In genomic region chr4:7379161-7379560, GRCh38 we compare ENCODE assay signal across 38 cellular contexts. TPM values are rescaled to one million over a fixed set of nuclear protein-coding genes. Genes with fewer than 3 reads are reported as not detected.
"Had no signal": no experiment of that assay in that cellular context is flagged by ENCODE, and none has a peak within 500 bp of the region (broad histone marks: within the 10 kb centered on the region; RNA-seq: fewer than 3 reads in every experiment).

No MANE protein-coding gene starts in this region.

- DNase-seq: activated CD4-positive, alpha-beta T cell treated with anti-CD3 and anti-CD28 coated beads for 1 hour; activated CD4-positive, alpha-beta T cell treated with anti-CD3 and anti-CD28 coated beads for 4 hours; activated CD4-positive, alpha-beta T cell treated with anti-CD3 and anti-CD28 coated beads, Interleukin-2, amount 10 ng/mL, durations not matched to agents 7 days and 5 days; activated CD4-positive, alpha-beta T cell treated with anti-CD3 and anti-CD28 coated beads, Interleukin-2, amount 50 U/mL, for 48 hours; activated CD8-positive, alpha-beta memory T cell treated with anti-CD3 and anti-CD28 coated beads, Interleukin-2, amount 10 ng/mL, durations not matched to agents 7 days and 5 days; activated CD8-positive, alpha-beta memory T cell treated with anti-CD3 and anti-CD28 coated beads, Interleukin-2, amount 50 U/mL, for 4 hours; activated CD8-positive, alpha-beta T cell treated with anti-CD3 and anti-CD28 coated beads, Interleukin-2, amount 10 ng/mL, durations not matched to agents 7 days and 5 days; activated effector memory CD4-positive, alpha-beta T cell treated with anti-CD3 and anti-CD28 coated beads, Interleukin-2, amount 50 U/mL, for 16 hours; activated naive CD4-positive, alpha-beta T cell treated with anti-CD3 and anti-CD28 coated beads for 36 hours; activated naive CD8-positive, alpha-beta T cell treated with anti-CD3 and anti-CD28 coated beads for 36 hours; activated naive CD8-positive, alpha-beta T cell treated with anti-CD3 and anti-CD28 coated beads, Interleukin-2, amount 50 U/mL, for 24 hours; activated T-cell treated with anti-CD3 and anti-CD28 coated beads, Interleukin-2, amount 50 U/mL, for 1 hour; activated T-cell treated with anti-CD3 and anti-CD28 coated beads, Interleukin-2, amount 50 U/mL, for 48 hours; adrenal gland; amygdala; central memory CD4-positive, alpha-beta T cell; cerebellar nuclear complex; cortex of kidney; dermis blood vessel endothelial cell; effector CD4-positive, alpha-beta T cell; effector memory CD8-positive, alpha-beta T cell; erythroblast; foreskin keratinocyte; gastrocnemius medialis; glutamatergic neuron; T-helper 2 cell had no signal

- H3K9me3 Mint-ChIP-seq: activated naive CD4-positive, alpha-beta T cell treated with anti-CD3 and anti-CD28 coated beads, Interleukin-2, amount 50 U/mL, for 24 hours; activated naive CD8-positive, alpha-beta T cell treated with anti-CD3 and anti-CD28 coated beads for 36 hours; brain; effector memory CD8-positive, alpha-beta T cell had no signal

- H3K27ac ChIP-seq: adrenal gland, ascending aorta, breast epithelium, cardiac muscle cell, esophagus muscularis mucosa, foreskin keratinocyte, gastrocnemius medialis, heart left ventricle had no signal

- H3K27me3 ChIP-seq: adrenal gland, ascending aorta, cardiac muscle cell, esophagus muscularis mucosa had no signal

- H3K4me3 ChIP-seq: adrenal gland, ascending aorta, breast epithelium, cardiac muscle cell, esophagus muscularis mucosa, gastrocnemius medialis, heart left ventricle had no signal

- H3K36me3 ChIP-seq: adrenal gland, ascending aorta, breast epithelium, cardiac muscle cell, esophagus muscularis mucosa, gastrocnemius medialis, heart left ventricle had no signal

- H3K4me3 Mint-ChIP-seq: activated CD4-positive, alpha-beta T cell treated with anti-CD3 and anti-CD28 coated beads, Interleukin-2, amount 10 ng/mL, durations not matched to agents 7 days and 5 days; activated CD8-positive, alpha-beta memory T cell treated with anti-CD3 and anti-CD28 coated beads, Interleukin-2, amount 10 ng/mL, durations not matched to agents 7 days and 5 days; activated CD8-positive, alpha-beta T cell treated with anti-CD3 and anti-CD28 coated beads, Interleukin-2, amount 10 ng/mL, durations not matched to agents 7 days and 5 days; activated naive CD4-positive, alpha-beta T cell treated with anti-CD3 and anti-CD28 coated beads for 36 hours; activated naive CD4-positive, alpha-beta T cell treated with anti-CD3 and anti-CD28 coated beads, Interleukin-2, amount 50 U/mL, for 24 hours; activated naive CD8-positive, alpha-beta T cell treated with anti-CD3 and anti-CD28 coated beads for 36 hours; activated naive CD8-positive, alpha-beta T cell treated with anti-CD3 and anti-CD28 coated beads, Interleukin-2, amount 50 U/mL, for 24 hours; activated T-helper 1 cell treated with anti-CD3 and anti-CD28 coated beads, Interleukin-12 subunit alpha, Interleukin-12 subunit beta, Interleukin-2, Interleukin-4 antibody, amounts not matched to agents 30 ng/mL and 10 ng/mL and 1 ng/mL, durations not matched to agents 14 hours and 24 hours and 36 hours; brain; effector memory CD8-positive, alpha-beta T cell had no signal

- H3K36me3 Mint-ChIP-seq: activated CD8-positive, alpha-beta memory T cell treated with anti-CD3 and anti-CD28 coated beads, Interleukin-2, amount 10 ng/mL, durations not matched to agents 7 days and 5 days; activated naive CD4-positive, alpha-beta T cell treated with anti-CD3 and anti-CD28 coated beads, Interleukin-2, amount 50 U/mL, for 24 hours; activated naive CD8-positive, alpha-beta T cell treated with anti-CD3 and anti-CD28 coated beads for 36 hours; brain had no signal

- H3K4me1 ChIP-seq: adrenal gland, ascending aorta, breast epithelium, foreskin keratinocyte, gastrocnemius medialis had no signal

- H3K9me3 ChIP-seq: adrenal gland, ascending aorta, breast epithelium, esophagus muscularis mucosa, gastrocnemius medialis, heart left ventricle had no signal

- H3K4me1 Mint-ChIP-seq: activated CD4-positive, alpha-beta T cell treated with anti-CD3 and anti-CD28 coated beads, Interleukin-2, amount 10 ng/mL, durations not matched to agents 7 days and 5 days; activated CD8-positive, alpha-beta memory T cell treated with anti-CD3 and anti-CD28 coated beads, Interleukin-2, amount 10 ng/mL, durations not matched to agents 7 days and 5 days; activated naive CD4-positive, alpha-beta T cell treated with anti-CD3 and anti-CD28 coated beads, Interleukin-2, amount 50 U/mL, for 24 hours; activated naive CD8-positive, alpha-beta T cell treated with anti-CD3 and anti-CD28 coated beads for 36 hours; activated naive CD8-positive, alpha-beta T cell treated with anti-CD3 and anti-CD28 coated beads, Interleukin-2, amount 50 U/mL, for 24 hours had no signal

- H3K27ac Mint-ChIP-seq: activated CD4-positive, alpha-beta T cell treated with anti-CD3 and anti-CD28 coated beads, Interleukin-2, amount 10 ng/mL, durations not matched to agents 7 days and 5 days; activated CD8-positive, alpha-beta memory T cell treated with anti-CD3 and anti-CD28 coated beads, Interleukin-2, amount 10 ng/mL, durations not matched to agents 7 days and 5 days; activated CD8-positive, alpha-beta T cell treated with anti-CD3 and anti-CD28 coated beads, Interleukin-2, amount 10 ng/mL, durations not matched to agents 7 days and 5 days; activated naive CD4-positive, alpha-beta T cell treated with anti-CD3 and anti-CD28 coated beads for 36 hours; activated naive CD4-positive, alpha-beta T cell treated with anti-CD3 and anti-CD28 coated beads, Interleukin-2, amount 50 U/mL, for 24 hours; activated naive CD8-positive, alpha-beta T cell treated with anti-CD3 and anti-CD28 coated beads for 36 hours; activated naive CD8-positive, alpha-beta T cell treated with anti-CD3 and anti-CD28 coated beads, Interleukin-2, amount 50 U/mL, for 24 hours; activated T-helper 1 cell treated with anti-CD3 and anti-CD28 coated beads, Interleukin-12 subunit alpha, Interleukin-12 subunit beta, Interleukin-2, Interleukin-4 antibody, amounts not matched to agents 30 ng/mL and 10 ng/mL and 1 ng/mL, durations not matched to agents 14 hours and 24 hours and 36 hours; activated T-helper 2 cell treated with anti-CD3 and anti-CD28 coated beads, Interferon-gamma antibody, Interleukin-2, Interleukin-4, amounts not matched to agents 10 μg/mL and 5 μg/mL and 100 μg/mL, durations not matched to agents 14 hours and 24 hours and 36 hours; effector memory CD8-positive, alpha-beta T cell had no signal

- FAIRE-seq: colon had no signal

- ATAC-seq: activated CD8-positive, alpha-beta memory T cell treated with anti-CD3 and anti-CD28 coated beads, Interleukin-2, amount 10 ng/mL, durations not matched to agents 7 days and 5 days; activated CD8-positive, alpha-beta T cell treated with anti-CD3 and anti-CD28 coated beads, Interleukin-2, amount 10 ng/mL, durations not matched to agents 7 days and 5 days; activated naive CD8-positive, alpha-beta T cell treated with anti-CD3 and anti-CD28 coated beads, Interleukin-2, amount 50 U/mL, for 24 hours; effector memory CD8-positive, alpha-beta T cell; foreskin keratinocyte; gastrocnemius medialis; heart left ventricle had no signal

RNA-seq across cellular contexts. Expression of gene PSAPL1, which starts 55.6 kb away (rescaled TPM):
- total RNA-seq: activated CD4-positive, alpha-beta T cell treated with anti-CD3 and anti-CD28 coated beads, Interleukin-2, amount 10 ng/mL, durations not matched to agents 7 days and 5 days; activated CD8-positive, alpha-beta memory T cell treated with anti-CD3 and anti-CD28 coated beads for 36 hours; activated CD8-positive, alpha-beta memory T cell treated with anti-CD3 and anti-CD28 coated beads, Interleukin-2, amount 10 ng/mL, durations not matched to agents 7 days and 5 days; activated CD8-positive, alpha-beta T cell treated with anti-CD3 and anti-CD28 coated beads, Interleukin-2, amount 10 ng/mL, durations not matched to agents 7 days and 5 days; activated naive CD4-positive, alpha-beta T cell treated with anti-CD3 and anti-CD28 coated beads for 36 hours; activated naive CD8-positive, alpha-beta T cell treated with anti-CD3 and anti-CD28 coated beads for 36 hours; activated T-helper 1 cell treated with anti-CD3 and anti-CD28 coated beads, Interleukin-12 subunit alpha, Interleukin-12 subunit beta, Interleukin-2, Interleukin-4 antibody, amounts not matched to agents 30 ng/mL and 10 ng/mL and 1 ng/mL, durations not matched to agents 14 hours and 24 hours and 36 hours; activated T-helper 2 cell treated with anti-CD3 and anti-CD28 coated beads, Interferon-gamma antibody, Interleukin-2, Interleukin-4, amounts not matched to agents 10 μg/mL and 5 μg/mL and 100 μg/mL, durations not matched to agents 14 hours and 24 hours and 36 hours; adrenal gland; ascending aorta; dermis blood vessel endothelial cell; esophagus muscularis mucosa; foreskin keratinocyte; gastrocnemius medialis; T-helper 1 cell treated with Interleukin-12 subunit alpha and Interleukin-12 subunit beta and Interleukin-4 antibody, amounts not matched to agents 30 ng/mL and 1 ng/mL, for 36 hours had no signal
- polyA plus RNA-seq: heart left ventricle had no signal
